Comparison of ENCODE assay signal across 1 cellular context in the genomic region with DNA sequence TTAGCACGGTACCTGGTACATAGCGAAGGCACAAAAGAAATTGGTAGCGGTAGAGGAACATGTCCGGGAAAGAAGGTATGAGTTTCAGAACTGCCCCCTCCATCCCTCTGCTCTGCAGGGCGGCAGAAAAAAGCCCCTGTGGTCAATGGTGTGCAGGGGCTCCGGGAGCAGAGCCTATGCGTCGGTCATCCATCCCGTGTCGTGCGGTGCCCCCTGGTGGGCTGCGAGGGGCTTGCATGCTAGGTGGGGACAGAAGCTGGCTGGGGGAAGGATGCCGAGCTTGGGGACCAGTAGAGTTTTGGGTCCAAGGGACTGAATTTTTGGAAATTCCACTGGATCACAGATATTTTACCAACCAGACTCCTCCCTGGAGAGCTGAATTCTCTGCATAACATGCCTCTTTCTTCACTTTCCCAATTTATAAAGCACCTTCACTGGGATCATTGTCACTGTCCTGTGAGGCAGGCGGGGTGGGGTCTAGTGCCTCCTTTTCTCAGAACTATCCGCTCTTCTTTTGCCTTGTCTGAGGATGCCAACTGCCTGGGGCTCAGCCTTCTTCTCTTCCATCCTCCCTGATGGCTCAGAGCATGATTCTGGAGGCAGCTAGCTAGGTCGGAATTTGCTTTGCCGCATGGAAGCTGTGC.
TF ChIP-seq lines count a peak whose summit lies in the region.

No MANE protein-coding gene starts in this region.

TF ChIP-seq in HepG2, 621 proteins besides CTCF, POLR2A, EP300 and RAD21 (continued from another document and continues in another):
- TF ChIP-seq KLF11 (CRISPR knock-in tag; IDR thresholded peaks at IDR 0.05) = 0 out of 2 replicates have a peak, but pooled peaks have one; percentile 30
- TF ChIP-seq, protein P1, sequence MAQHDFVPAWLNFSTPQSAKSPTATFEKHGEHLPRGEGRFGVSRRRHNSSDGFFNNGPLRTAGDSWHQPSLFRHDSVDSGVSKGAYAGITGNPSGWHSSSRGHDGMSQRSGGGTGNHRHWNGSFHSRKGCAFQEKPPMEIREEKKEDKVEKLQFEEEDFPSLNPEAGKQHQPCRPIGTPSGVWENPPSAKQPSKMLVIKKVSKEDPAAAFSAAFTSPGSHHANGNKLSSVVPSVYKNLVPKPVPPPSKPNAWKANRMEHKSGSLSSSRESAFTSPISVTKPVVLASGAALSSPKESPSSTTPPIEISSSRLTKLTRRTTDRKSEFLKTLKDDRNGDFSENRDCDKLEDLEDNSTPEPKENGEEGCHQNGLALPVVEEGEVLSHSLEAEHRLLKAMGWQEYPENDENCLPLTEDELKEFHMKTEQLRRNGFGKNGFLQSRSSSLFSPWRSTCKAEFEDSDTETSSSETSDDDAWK (CRISPR knock-in tag; IDR thresholded peaks at IDR 0.05) = no peak
- no peak for TF ChIP-seq ZFP41 (CRISPR knock-in tag; IDR thresholded peaks at IDR 0.05; ENCODE audit: borderline replicate concordance)
- TF ChIP-seq EZH2 (conservative IDR thresholded peaks at IDR 0.05; ENCODE audit: low read depth, low read length) = no peak
- TF ChIP-seq ZNF850 (CRISPR knock-in tag; conservative IDR thresholded peaks at IDR 0.05) = no peak
- TF ChIP-seq, protein P2, sequence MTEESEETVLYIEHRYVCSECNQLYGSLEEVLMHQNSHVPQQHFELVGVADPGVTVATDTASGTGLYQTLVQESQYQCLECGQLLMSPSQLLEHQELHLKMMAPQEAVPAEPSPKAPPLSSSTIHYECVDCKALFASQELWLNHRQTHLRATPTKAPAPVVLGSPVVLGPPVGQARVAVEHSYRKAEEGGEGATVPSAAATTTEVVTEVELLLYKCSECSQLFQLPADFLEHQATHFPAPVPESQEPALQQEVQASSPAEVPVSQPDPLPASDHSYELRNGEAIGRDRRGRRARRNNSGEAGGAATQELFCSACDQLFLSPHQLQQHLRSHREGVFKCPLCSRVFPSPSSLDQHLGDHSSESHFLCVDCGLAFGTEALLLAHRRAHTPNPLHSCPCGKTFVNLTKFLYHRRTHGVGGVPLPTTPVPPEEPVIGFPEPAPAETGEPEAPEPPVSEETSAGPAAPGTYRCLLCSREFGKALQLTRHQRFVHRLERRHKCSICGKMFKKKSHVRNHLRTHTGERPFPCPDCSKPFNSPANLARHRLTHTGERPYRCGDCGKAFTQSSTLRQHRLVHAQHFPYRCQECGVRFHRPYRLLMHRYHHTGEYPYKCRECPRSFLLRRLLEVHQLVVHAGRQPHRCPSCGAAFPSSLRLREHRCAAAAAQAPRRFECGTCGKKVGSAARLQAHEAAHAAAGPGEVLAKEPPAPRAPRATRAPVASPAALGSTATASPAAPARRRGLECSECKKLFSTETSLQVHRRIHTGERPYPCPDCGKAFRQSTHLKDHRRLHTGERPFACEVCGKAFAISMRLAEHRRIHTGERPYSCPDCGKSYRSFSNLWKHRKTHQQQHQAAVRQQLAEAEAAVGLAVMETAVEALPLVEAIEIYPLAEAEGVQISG (CRISPR knock-in tag; IDR thresholded peaks at IDR 0.05) = 0 out of 2 replicates have a peak, but pooled peaks have one; percentile 30
- peak; percentile 54; the same call in 1 of the 2 replicates for TF ChIP-seq KDM2A (CRISPR knock-in tag; IDR thresholded peaks at IDR 0.05; ENCODE audit: borderline replicate concordance, low read depth)
- TF ChIP-seq, protein P3, sequence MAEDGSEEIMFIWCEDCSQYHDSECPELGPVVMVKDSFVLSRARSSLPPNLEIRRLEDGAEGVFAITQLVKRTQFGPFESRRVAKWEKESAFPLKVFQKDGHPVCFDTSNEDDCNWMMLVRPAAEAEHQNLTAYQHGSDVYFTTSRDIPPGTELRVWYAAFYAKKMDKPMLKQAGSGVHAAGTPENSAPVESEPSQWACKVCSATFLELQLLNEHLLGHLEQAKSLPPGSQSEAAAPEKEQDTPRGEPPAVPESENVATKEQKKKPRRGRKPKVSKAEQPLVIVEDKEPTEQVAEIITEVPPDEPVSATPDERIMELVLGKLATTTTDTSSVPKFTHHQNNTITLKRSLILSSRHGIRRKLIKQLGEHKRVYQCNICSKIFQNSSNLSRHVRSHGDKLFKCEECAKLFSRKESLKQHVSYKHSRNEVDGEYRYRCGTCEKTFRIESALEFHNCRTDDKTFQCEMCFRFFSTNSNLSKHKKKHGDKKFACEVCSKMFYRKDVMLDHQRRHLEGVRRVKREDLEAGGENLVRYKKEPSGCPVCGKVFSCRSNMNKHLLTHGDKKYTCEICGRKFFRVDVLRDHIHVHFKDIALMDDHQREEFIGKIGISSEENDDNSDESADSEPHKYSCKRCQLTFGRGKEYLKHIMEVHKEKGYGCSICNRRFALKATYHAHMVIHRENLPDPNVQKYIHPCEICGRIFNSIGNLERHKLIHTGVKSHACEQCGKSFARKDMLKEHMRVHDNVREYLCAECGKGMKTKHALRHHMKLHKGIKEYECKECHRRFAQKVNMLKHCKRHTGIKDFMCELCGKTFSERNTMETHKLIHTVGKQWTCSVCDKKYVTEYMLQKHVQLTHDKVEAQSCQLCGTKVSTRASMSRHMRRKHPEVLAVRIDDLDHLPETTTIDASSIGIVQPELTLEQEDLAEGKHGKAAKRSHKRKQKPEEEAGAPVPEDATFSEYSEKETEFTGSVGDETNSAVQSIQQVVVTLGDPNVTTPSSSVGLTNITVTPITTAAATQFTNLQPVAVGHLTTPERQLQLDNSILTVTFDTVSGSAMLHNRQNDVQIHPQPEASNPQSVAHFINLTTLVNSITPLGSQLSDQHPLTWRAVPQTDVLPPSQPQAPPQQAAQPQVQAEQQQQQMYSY (CRISPR knock-in tag; IDR thresholded peaks at IDR 0.05) = no peak
- TF ChIP-seq HHEX (CRISPR knock-in tag; IDR thresholded peaks at IDR 0.05) = no peak
- TF ChIP-seq, protein P4, sequence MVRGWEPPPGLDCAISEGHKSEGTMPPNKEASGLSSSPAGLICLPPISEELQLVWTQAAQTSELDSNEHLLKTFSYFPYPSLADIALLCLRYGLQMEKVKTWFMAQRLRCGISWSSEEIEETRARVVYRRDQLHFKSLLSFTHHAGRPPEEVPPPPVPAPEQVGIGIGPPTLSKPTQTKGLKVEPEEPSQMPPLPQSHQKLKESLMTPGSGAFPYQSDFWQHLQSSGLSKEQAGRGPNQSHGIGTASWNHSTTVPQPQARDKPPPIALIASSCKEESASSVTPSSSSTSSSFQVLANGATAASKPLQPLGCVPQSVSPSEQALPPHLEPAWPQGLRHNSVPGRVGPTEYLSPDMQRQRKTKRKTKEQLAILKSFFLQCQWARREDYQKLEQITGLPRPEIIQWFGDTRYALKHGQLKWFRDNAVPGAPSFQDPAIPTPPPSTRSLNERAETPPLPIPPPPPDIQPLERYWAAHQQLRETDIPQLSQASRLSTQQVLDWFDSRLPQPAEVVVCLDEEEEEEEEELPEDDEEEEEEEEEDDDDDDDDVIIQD (CRISPR knock-in tag; IDR thresholded peaks at IDR 0.05; ENCODE audit: low read depth) = no peak
- TF ChIP-seq ZNF256 (CRISPR knock-in tag; conservative IDR thresholded peaks at IDR 0.05) = no peak
- no peak for TF ChIP-seq TAF1 (CRISPR knock-in tag; IDR thresholded peaks at IDR 0.05)
- no peak for TF ChIP-seq SRSF9 (IDR thresholded peaks at IDR 0.05; ENCODE audit: borderline replicate concordance, insufficient read depth, low read depth, low read length, poor library complexity, severe bottlenecking)
- no peak for TF ChIP-seq HNRNPL (IDR thresholded peaks at IDR 0.05; ENCODE audit: low read depth, low read length)
- TF ChIP-seq, protein P5, sequence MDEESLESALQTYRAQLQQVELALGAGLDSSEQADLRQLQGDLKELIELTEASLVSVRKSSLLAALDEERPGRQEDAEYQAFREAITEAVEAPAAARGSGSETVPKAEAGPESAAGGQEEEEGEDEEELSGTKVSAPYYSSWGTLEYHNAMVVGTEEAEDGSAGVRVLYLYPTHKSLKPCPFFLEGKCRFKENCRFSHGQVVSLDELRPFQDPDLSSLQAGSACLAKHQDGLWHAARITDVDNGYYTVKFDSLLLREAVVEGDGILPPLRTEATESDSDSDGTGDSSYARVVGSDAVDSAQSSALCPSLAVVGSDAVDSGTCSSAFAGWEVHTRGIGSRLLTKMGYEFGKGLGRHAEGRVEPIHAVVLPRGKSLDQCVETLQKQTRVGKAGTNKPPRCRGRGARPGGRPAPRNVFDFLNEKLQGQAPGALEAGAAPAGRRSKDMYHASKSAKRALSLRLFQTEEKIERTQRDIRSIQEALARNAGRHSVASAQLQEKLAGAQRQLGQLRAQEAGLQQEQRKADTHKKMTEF (CRISPR knock-in tag; IDR thresholded peaks at IDR 0.05) = 0 out of 2 replicates have a peak, but pooled peaks have one; percentile 23
- no peak for TF ChIP-seq SRSF4 (IDR thresholded peaks at IDR 0.05; ENCODE audit: low read depth, low read length, poor library complexity, severe bottlenecking)
- TF ChIP-seq GPN1 (CRISPR knock-in tag; IDR thresholded peaks at IDR 0.05; ENCODE audit: borderline replicate concordance) = no peak
- peak; percentile 26; the same call in 1 of the 2 replicates for TF ChIP-seq RFXAP (CRISPR knock-in tag; IDR thresholded peaks at IDR 0.05; ENCODE audit: borderline replicate concordance)
- TF ChIP-seq, protein P6, sequence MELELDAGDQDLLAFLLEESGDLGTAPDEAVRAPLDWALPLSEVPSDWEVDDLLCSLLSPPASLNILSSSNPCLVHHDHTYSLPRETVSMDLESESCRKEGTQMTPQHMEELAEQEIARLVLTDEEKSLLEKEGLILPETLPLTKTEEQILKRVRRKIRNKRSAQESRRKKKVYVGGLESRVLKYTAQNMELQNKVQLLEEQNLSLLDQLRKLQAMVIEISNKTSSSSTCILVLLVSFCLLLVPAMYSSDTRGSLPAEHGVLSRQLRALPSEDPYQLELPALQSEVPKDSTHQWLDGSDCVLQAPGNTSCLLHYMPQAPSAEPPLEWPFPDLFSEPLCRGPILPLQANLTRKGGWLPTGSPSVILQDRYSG (CRISPR knock-in tag; IDR thresholded peaks at IDR 0.05) = no peak
- no peak for TF ChIP-seq ZNF746 (CRISPR knock-in tag; IDR thresholded peaks at IDR 0.05)
- TF ChIP-seq SAP130 (CRISPR knock-in tag; IDR thresholded peaks at IDR 0.05; ENCODE audit: low read depth) = 0 out of 2 replicates have a peak, but pooled peaks have one; percentile 20
- no peak for TF ChIP-seq CREM (IDR thresholded peaks at IDR 0.05)
- no peak for TF ChIP-seq CREM (CRISPR knock-in tag; IDR thresholded peaks at IDR 0.05)
- TF ChIP-seq, protein P7, sequence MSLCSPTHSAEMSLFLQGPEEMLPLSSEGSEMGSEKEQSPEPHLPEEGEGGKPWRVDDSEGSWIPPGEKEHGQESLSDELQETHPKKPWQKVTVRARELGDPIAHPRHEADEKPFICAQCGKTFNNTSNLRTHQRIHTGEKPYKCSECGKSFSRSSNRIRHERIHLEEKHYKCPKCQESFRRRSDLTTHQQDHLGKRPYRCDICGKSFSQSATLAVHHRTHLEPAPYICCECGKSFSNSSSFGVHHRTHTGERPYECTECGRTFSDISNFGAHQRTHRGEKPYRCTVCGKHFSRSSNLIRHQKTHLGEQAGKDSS (CRISPR knock-in tag; IDR thresholded peaks at IDR 0.05; ENCODE audit: borderline replicate concordance, low read depth) = no peak
- TF ChIP-seq, protein P8, sequence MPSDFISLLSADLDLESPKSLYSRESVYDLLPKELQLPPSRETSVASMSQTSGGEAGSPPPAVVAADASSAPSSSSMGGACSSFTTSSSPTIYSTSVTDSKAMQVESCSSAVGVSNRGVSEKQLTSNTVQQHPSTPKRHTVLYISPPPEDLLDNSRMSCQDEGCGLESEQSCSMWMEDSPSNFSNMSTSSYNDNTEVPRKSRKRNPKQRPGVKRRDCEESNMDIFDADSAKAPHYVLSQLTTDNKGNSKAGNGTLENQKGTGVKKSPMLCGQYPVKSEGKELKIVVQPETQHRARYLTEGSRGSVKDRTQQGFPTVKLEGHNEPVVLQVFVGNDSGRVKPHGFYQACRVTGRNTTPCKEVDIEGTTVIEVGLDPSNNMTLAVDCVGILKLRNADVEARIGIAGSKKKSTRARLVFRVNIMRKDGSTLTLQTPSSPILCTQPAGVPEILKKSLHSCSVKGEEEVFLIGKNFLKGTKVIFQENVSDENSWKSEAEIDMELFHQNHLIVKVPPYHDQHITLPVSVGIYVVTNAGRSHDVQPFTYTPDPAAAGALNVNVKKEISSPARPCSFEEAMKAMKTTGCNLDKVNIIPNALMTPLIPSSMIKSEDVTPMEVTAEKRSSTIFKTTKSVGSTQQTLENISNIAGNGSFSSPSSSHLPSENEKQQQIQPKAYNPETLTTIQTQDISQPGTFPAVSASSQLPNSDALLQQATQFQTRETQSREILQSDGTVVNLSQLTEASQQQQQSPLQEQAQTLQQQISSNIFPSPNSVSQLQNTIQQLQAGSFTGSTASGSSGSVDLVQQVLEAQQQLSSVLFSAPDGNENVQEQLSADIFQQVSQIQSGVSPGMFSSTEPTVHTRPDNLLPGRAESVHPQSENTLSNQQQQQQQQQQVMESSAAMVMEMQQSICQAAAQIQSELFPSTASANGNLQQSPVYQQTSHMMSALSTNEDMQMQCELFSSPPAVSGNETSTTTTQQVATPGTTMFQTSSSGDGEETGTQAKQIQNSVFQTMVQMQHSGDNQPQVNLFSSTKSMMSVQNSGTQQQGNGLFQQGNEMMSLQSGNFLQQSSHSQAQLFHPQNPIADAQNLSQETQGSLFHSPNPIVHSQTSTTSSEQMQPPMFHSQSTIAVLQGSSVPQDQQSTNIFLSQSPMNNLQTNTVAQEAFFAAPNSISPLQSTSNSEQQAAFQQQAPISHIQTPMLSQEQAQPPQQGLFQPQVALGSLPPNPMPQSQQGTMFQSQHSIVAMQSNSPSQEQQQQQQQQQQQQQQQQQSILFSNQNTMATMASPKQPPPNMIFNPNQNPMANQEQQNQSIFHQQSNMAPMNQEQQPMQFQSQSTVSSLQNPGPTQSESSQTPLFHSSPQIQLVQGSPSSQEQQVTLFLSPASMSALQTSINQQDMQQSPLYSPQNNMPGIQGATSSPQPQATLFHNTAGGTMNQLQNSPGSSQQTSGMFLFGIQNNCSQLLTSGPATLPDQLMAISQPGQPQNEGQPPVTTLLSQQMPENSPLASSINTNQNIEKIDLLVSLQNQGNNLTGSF (CRISPR knock-in tag; IDR thresholded peaks at IDR 0.05) = no peak
- TF ChIP-seq NFKB2 (CRISPR knock-in tag; IDR thresholded peaks at IDR 0.05; ENCODE audit: borderline replicate concordance) = peak; percentile 42; the same call in 1 of the 2 replicates
- TF ChIP-seq GATAD2A (CRISPR knock-in tag; IDR thresholded peaks at IDR 0.05) = 0 out of 2 replicates have a peak, but pooled peaks have one; percentile 12
- TF ChIP-seq, protein P9, sequence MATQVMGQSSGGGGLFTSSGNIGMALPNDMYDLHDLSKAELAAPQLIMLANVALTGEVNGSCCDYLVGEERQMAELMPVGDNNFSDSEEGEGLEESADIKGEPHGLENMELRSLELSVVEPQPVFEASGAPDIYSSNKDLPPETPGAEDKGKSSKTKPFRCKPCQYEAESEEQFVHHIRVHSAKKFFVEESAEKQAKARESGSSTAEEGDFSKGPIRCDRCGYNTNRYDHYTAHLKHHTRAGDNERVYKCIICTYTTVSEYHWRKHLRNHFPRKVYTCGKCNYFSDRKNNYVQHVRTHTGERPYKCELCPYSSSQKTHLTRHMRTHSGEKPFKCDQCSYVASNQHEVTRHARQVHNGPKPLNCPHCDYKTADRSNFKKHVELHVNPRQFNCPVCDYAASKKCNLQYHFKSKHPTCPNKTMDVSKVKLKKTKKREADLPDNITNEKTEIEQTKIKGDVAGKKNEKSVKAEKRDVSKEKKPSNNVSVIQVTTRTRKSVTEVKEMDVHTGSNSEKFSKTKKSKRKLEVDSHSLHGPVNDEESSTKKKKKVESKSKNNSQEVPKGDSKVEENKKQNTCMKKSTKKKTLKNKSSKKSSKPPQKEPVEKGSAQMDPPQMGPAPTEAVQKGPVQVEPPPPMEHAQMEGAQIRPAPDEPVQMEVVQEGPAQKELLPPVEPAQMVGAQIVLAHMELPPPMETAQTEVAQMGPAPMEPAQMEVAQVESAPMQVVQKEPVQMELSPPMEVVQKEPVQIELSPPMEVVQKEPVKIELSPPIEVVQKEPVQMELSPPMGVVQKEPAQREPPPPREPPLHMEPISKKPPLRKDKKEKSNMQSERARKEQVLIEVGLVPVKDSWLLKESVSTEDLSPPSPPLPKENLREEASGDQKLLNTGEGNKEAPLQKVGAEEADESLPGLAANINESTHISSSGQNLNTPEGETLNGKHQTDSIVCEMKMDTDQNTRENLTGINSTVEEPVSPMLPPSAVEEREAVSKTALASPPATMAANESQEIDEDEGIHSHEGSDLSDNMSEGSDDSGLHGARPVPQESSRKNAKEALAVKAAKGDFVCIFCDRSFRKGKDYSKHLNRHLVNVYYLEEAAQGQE (IDR thresholded peaks at IDR 0.05; ENCODE audit: borderline replicate concordance in 1 of 2, low read depth in 1 of 2, low read length in 2 of 2) = no peak
